8 cellular contexts compared by ENCODE assay signal in the genomic region with DNA sequence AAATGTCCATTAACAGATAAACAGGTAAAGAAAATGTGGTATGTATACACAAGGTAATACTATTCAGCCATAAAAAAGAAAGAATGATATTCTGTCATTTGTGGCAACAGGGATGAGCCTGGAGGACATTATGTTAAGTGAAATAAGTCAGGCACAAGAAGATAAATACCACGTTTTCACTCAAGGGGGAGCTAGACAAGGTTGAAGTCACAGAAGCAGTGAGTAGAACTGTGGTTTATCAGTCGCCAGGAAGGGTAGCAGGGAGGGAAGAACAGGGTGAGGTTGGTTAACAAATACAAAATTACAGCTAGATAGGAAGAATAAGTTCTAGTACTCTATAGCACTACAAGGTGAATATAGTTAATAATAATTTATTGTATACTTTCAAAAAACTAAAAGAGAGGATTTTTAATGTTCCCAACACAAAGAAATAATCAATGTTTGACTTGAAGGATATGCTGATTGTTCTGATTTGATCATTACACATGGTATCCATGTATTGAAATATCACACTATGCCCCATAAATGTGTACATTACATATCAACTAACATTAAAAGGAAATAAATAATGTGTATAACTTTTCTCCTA. TPM values are rescaled to one million over a fixed set of nuclear protein-coding genes. Genes with fewer than 3 reads are reported as not detected.
DNase-seq lines count a peak whose midpoint lies in the region; FAIRE-seq and TF ChIP-seq lines count a peak whose summit lies in the region.

No MANE protein-coding gene starts in this region.

- DNase-seq in stimulated activated CD4-positive, alpha-beta T cell treated with anti-CD3 and anti-CD28 coated beads, Interleukin-4, amount 100 ng/mL, for 24 hours: peak; percentile 34
- no peak for DNase-seq in stimulated activated CD4-positive, alpha-beta T cell treated with anti-CD3 and anti-CD28 coated beads, Interleukin-4, amount 100 ng/mL, for 4 hours
- DNase-seq in H54 (ENCODE audit: insufficient read length, low spot score) (peak; percentile 8), NAMALWA (ENCODE audit: low spot score) (peak; percentile 90), globus pallidus (ENCODE audit: low spot score) (peak; percentile 7), smooth muscle cell (lab: John Stamatoyannopoulos, UW; ENCODE audit: unreplicated experiment) (no peak), NCI-H1048 (lab: John Stamatoyannopoulos, UW) (no peak)

- H3K4me1 ChIP-seq in smooth muscle cell (ENCODE audit: low read depth): no peaks in the 10 kb centered on the region

- H3K27ac ChIP-seq in smooth muscle cell (ENCODE audit: low read depth): no peak overlapping the region

- no peaks in the 10 kb centered on the region for H3K9me3 ChIP-seq in smooth muscle cell (replicated peaks; ENCODE audit: low read depth)

- H4K20me1 ChIP-seq in smooth muscle cell (ENCODE audit: low read depth): no peaks in the 10 kb centered on the region

- H3F3A ChIP-seq in smooth muscle cell (ENCODE audit: low read depth): no peaks in the 10 kb centered on the region

- FAIRE-seq in H54 (lab: Jason Lieb, UNC): peak; percentile 58
- FAIRE-seq in TTC549 (lab: Jason Lieb, UNC): peak; percentile 62

- no peaks in the 10 kb centered on the region for H3K36me3 ChIP-seq in smooth muscle cell (ENCODE audit: low read depth)

- H3K27me3 ChIP-seq in smooth muscle cell (ENCODE audit: low read depth): no peaks in the 10 kb centered on the region

- no peaks in the 10 kb centered on the region for H3K79me2 ChIP-seq in smooth muscle cell (ENCODE audit: low read depth)

- H3K4me2 ChIP-seq in smooth muscle cell: no peak overlapping the region

- no peak overlapping the region for H3K4me3 ChIP-seq in smooth muscle cell

- H2AFZ ChIP-seq in smooth muscle cell (ENCODE audit: low read depth): no peak overlapping the region

- 19% methylated on average over 2 of the region's 2 CpGs for WGBS in smooth muscle cell (ENCODE audit: low lambda C conversion rate)

- no peak for TF ChIP-seq POLR2A in H54 (IDR thresholded peaks at IDR 0.05; ENCODE audit: low read depth, low read length)

- peak; percentile 60 for TF ChIP-seq CTCF in smooth muscle cell (IDR thresholded peaks at IDR 0.05; ENCODE audit: borderline replicate concordance, insufficient read depth, poor library complexity, severe bottlenecking)

- no peak overlapping the region for H3K9ac ChIP-seq in smooth muscle cell (ENCODE audit: low read depth)

RNA-seq across cellular contexts. Expression of gene RTN4IP1, which starts 21.1 kb away (rescaled TPM):
- 7.4 and 8.2 TPM in 2 replicates for total RNA-seq in smooth muscle cell
- polyA plus RNA-seq in smooth muscle cell: 5.7 and 6.2 TPM in 2 replicates

RNA-seq across cellular contexts. Expression of gene QRSL1, which starts 21.2 kb away (rescaled TPM):
- 8.9 and 9.3 TPM in 2 replicates for total RNA-seq in smooth muscle cell
- polyA plus RNA-seq in smooth muscle cell: 7.4 and 10.4 TPM in 2 replicates

Comparison
In these comparisons a context has a peak if more than half of its experiments do, and no peak if none do; other contexts are left out.
1. DNase-seq: peak in stimulated activated CD4-positive, alpha-beta T cell treated with anti-CD3 and anti-CD28 coated beads, Interleukin-4, amount 100 ng/mL, for 24 hours (single experiment), H54 (single experiment), NAMALWA (single experiment) and globus pallidus (single experiment); none in stimulated activated CD4-positive, alpha-beta T cell treated with anti-CD3 and anti-CD28 coated beads, Interleukin-4, amount 100 ng/mL, for 4 hours (0 of 2), smooth muscle cell (single experiment) and NCI-H1048 (single experiment).